ENCODE assay signal across 1 cellular context in genomic region chr12:64860446-64860998, GRCh38.
TF ChIP-seq lines count a peak whose summit lies in the region.

No MANE protein-coding gene starts in this region.

TF ChIP-seq in neural cell, 6 proteins besides CTCF, POLR2A, EP300 and RAD21:
- TF ChIP-seq REST (IDR thresholded peaks at IDR 0.05; ENCODE audit: borderline replicate concordance) (peak; percentile 9), TAF1 (IDR thresholded peaks at IDR 0.05; ENCODE audit: low read depth) (no peak)
